13 cellular contexts compared by ENCODE assay signal in genomic region chr5:60633336-60633735, GRCh38.
DNase-seq lines count a peak whose midpoint lies in the region; ATAC-seq and TF ChIP-seq lines count a peak whose summit lies in the region.
"Had no signal": no experiment of that assay in that cellular context is flagged by ENCODE, and none has a peak within 500 bp of the region (broad histone marks: within the 10 kb centered on the region; RNA-seq: fewer than 3 reads in every experiment).

No MANE protein-coding gene starts in this region.

- DNase-seq in EL (peak; percentile 77), RWPE2 (ENCODE audit: low spot score) (peak; percentile 58), fibroblast of lung (ENCODE audit: low read depth in 2 of 2) (peak; percentile 75 to 88), osteocyte (ENCODE audit: extremely low spot score, unreplicated experiment) (no peak)
- DNase-seq in activated CD4-positive, alpha-beta memory T cell treated with anti-CD3 and anti-CD28 coated beads, Interleukin-2, amount 10 ng/mL, durations not matched to agents 7 days and 5 days, result no peak
- no peak for DNase-seq in activated CD4-positive, CD25-positive, alpha-beta regulatory T cell (lab: John Stamatoyannopoulos, UW)
- DNase-seq: CD4-positive, alpha-beta T cell; Karpas-422; NCI-H2171; right lobe of liver had no signal

- no peak overlapping the region for H3K9ac ChIP-seq in fibroblast of lung (ENCODE audit: insufficient read depth, low read length)

- CTCF ChIA-PET in activated CD4-positive, alpha-beta memory T cell treated with anti-CD3 and anti-CD28 coated beads, Interleukin-2, amount 10 ng/mL, durations not matched to agents 7 days and 5 days (lab: Charles Lee), result no interaction called here

- no peak for TF ChIP-seq CTCF in RWPE2 (IDR thresholded peaks at IDR 0.05; ENCODE audit: poor library complexity, severe bottlenecking)
- TF ChIP-seq CTCF in fibroblast of lung (conservative IDR thresholded peaks at IDR 0.05 in 1 of 2, IDR thresholded peaks at IDR 0.05 in 1 of 2; ENCODE audit: low read depth in 1 of 2, low read length in 2 of 2), result no peak
- TF ChIP-seq CTCF in osteocyte (IDR thresholded peaks at IDR 0.05), result no peak

- H3K27ac ChIP-seq in RWPE2 (ENCODE audit: poor library complexity, severe bottlenecking) (no peak overlapping the region), fibroblast of lung (ENCODE audit: insufficient read depth, low read length) (no peak overlapping the region)
- H3K27ac ChIP-seq: right lobe of liver had no signal

- ATAC-seq in RWPE2 (ENCODE audit: low read depth) (peak; percentile 70), GM19324 (IDR thresholded peaks at IDR 0.05; ENCODE audit: low FRiP score, unreplicated experiment) (no peak), HG03159 (IDR thresholded peaks at IDR 0.05; ENCODE audit: unreplicated experiment) (no peak)
- ATAC-seq: Panc1 had no signal

- POLR2A ChIA-PET in activated CD4-positive, alpha-beta memory T cell treated with anti-CD3 and anti-CD28 coated beads, Interleukin-2, amount 10 ng/mL, durations not matched to agents 7 days and 5 days (lab: Charles Lee), result no interaction called here

- peak overlapping the region; percentile 51 for H3K27ac Mint-ChIP-seq in osteocyte (ENCODE audit: unreplicated experiment)
- H3K27ac Mint-ChIP-seq in activated CD4-positive, alpha-beta memory T cell treated with anti-CD3 and anti-CD28 coated beads, Interleukin-2, amount 10 ng/mL, durations not matched to agents 7 days and 5 days, result no peak overlapping the region
- H3K27ac Mint-ChIP-seq: CD4-positive, alpha-beta T cell had no signal

- H3K4me1 ChIP-seq in RWPE2 (ENCODE audit: insufficient read depth, poor library complexity, severe bottlenecking), result no peaks in the 10 kb centered on the region
- H3K4me1 ChIP-seq in fibroblast of lung (ENCODE audit: control insufficient read depth, extremely low read depth, insufficient read depth, low read length), result peaks cover 2% of the 10 kb centered on the region
- H3K4me1 ChIP-seq: right lobe of liver had no signal

- no peak overlapping the region for H2AFZ ChIP-seq in fibroblast of lung (ENCODE audit: low read length)

- H3K9me3 Mint-ChIP-seq in osteocyte (ENCODE audit: unreplicated experiment), result peaks cover 4% of the 10 kb centered on the region
- H3K9me3 Mint-ChIP-seq in activated CD4-positive, alpha-beta memory T cell treated with anti-CD3 and anti-CD28 coated beads, Interleukin-2, amount 10 ng/mL, durations not matched to agents 7 days and 5 days, result no peaks in the 10 kb centered on the region

- peaks cover 16% of the 10 kb centered on the region for H3K4me1 Mint-ChIP-seq in osteocyte (ENCODE audit: unreplicated experiment)
- peaks cover 2% of the 10 kb centered on the region for H3K4me1 Mint-ChIP-seq in activated CD4-positive, alpha-beta memory T cell treated with anti-CD3 and anti-CD28 coated beads, Interleukin-2, amount 10 ng/mL, durations not matched to agents 7 days and 5 days

- H3K9me3 ChIP-seq in RWPE2 (ENCODE audit: severe bottlenecking) (no peaks in the 10 kb centered on the region), fibroblast of lung (ENCODE audit: control insufficient read depth, insufficient read depth, low read depth, low read length) (no peaks in the 10 kb centered on the region)
- H3K9me3 ChIP-seq: right lobe of liver had no signal

- H3K4me3 ChIP-seq in RWPE2 (ENCODE audit: severe bottlenecking), result no peak overlapping the region
- no peak overlapping the region for H3K4me3 ChIP-seq in fibroblast of lung (replicated peaks in 1 of 4; ENCODE audit: control extremely low read depth in 1 of 4, insufficient read depth in 1 of 4, low read depth in 3 of 4, low read length in 4 of 4)
- H3K4me3 ChIP-seq: right lobe of liver had no signal

- peaks cover 2% of the 10 kb centered on the region for H3K36me3 Mint-ChIP-seq in osteocyte (ENCODE audit: unreplicated experiment)
- peaks cover 74% of the 10 kb centered on the region for H3K36me3 Mint-ChIP-seq in activated CD4-positive, alpha-beta memory T cell treated with anti-CD3 and anti-CD28 coated beads, Interleukin-2, amount 10 ng/mL, durations not matched to agents 7 days and 5 days (ENCODE audit: low read depth)

- no peaks in the 10 kb centered on the region for H3K27me3 Mint-ChIP-seq in osteocyte (ENCODE audit: unreplicated experiment)
- H3K27me3 Mint-ChIP-seq in activated CD4-positive, alpha-beta memory T cell treated with anti-CD3 and anti-CD28 coated beads, Interleukin-2, amount 10 ng/mL, durations not matched to agents 7 days and 5 days, result no peaks in the 10 kb centered on the region
- H3K27me3 Mint-ChIP-seq: CD4-positive, alpha-beta T cell had no signal

- H4K20me1 ChIP-seq in fibroblast of lung (ENCODE audit: control insufficient read depth, extremely low read depth, insufficient read depth, low read length), result no peaks in the 10 kb centered on the region

- no peak overlapping the region for H3K4me3 Mint-ChIP-seq in osteocyte (ENCODE audit: unreplicated experiment)
- H3K4me3 Mint-ChIP-seq in activated CD4-positive, alpha-beta memory T cell treated with anti-CD3 and anti-CD28 coated beads, Interleukin-2, amount 10 ng/mL, durations not matched to agents 7 days and 5 days, result no peak overlapping the region
- H3K4me3 Mint-ChIP-seq: CD4-positive, alpha-beta T cell had no signal

- H3K79me2 ChIP-seq in fibroblast of lung (ENCODE audit: control insufficient read depth, insufficient read depth, low read length), result no peaks in the 10 kb centered on the region

- no peak overlapping the region for H3K4me2 ChIP-seq in fibroblast of lung (ENCODE audit: extremely low read depth, insufficient read depth, low read length)

- H3K36me3 ChIP-seq in RWPE2 (ENCODE audit: low read depth) (peaks cover 22% of the 10 kb centered on the region), fibroblast of lung (ENCODE audit: control insufficient read depth, insufficient read depth, low read length) (no peaks in the 10 kb centered on the region)
- H3K36me3 ChIP-seq: right lobe of liver had no signal

- H3K27me3 ChIP-seq in RWPE2 (ENCODE audit: insufficient read depth, poor library complexity, severe bottlenecking), result no peaks in the 10 kb centered on the region
- H3K27me3 ChIP-seq in fibroblast of lung (ENCODE audit: control insufficient read depth, insufficient read depth, low read length), result no peaks in the 10 kb centered on the region
- H3K27me3 ChIP-seq: right lobe of liver had no signal

Comparison
In these comparisons a context has a peak if more than half of its experiments do, and no peak if none do; other contexts are left out.
1. DNase-seq: peak in EL (single experiment), RWPE2 (single experiment) and fibroblast of lung (2 of 2); none in osteocyte (single experiment), activated CD4-positive, alpha-beta memory T cell treated with anti-CD3 and anti-CD28 coated beads, Interleukin-2, amount 10 ng/mL, durations not matched to agents 7 days and 5 days (single experiment) and activated CD4-positive, CD25-positive, alpha-beta regulatory T cell (0 of 4).